Comparison of ENCODE assay signal across 15 cellular contexts in the genomic region with DNA sequence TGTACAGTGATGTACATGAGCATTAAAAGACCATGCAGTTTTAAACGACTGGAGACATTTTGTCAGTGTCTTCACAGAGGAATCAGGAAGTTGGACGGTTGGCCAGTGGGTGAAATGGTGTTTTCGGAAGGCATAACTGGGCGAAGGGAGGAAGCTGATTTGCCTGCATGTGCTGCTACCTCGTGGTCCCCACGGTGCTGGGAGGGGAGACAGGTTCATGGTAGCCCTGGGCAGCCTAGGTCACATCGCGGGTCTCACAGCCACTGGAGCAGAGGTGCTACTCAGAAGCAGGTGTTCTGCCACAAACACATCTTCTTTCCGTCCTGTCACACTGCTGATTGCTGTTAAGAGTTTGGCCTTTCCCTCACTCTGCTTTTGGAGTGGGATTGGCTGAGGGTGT. TPM values are rescaled to one million over a fixed set of nuclear protein-coding genes. Genes with fewer than 3 reads are reported as not detected.
DNase-seq lines count a peak whose midpoint lies in the region; ATAC-seq and TF ChIP-seq lines count a peak whose summit lies in the region.
"Had no signal": no experiment of that assay in that cellular context is flagged by ENCODE, and none has a peak within 500 bp of the region (broad histone marks: within the 10 kb centered on the region; RNA-seq: fewer than 3 reads in every experiment).

No MANE protein-coding gene starts in this region.

- H3K4me2 ChIP-seq in H9 (ENCODE audit: insufficient read depth, insufficient read length, low read length): no peak overlapping the region

- no peak for ATAC-seq in left ventricle myocardium superior
- ATAC-seq in activated naive CD8-positive, alpha-beta T cell treated with anti-CD3 and anti-CD28 coated beads, Interleukin-2, amount 50 U/mL, for 24 hours: no peak
- ATAC-seq in upper lobe of right lung: peak; percentile 64
- no peak for ATAC-seq in GM19023 (IDR thresholded peaks at IDR 0.05; ENCODE audit: unreplicated experiment)
- no peak for ATAC-seq in HG02642 (IDR thresholded peaks at IDR 0.05; ENCODE audit: poor library complexity, unreplicated experiment)
- ATAC-seq: gastroesophageal sphincter had no signal

- H4K5ac ChIP-seq in H9 (ENCODE audit: insufficient read length, low read depth, low read length): no peak overlapping the region

- peaks cover 15 to 31% of the 10 kb centered on the region in 2 experiments for H3K4me1 Mint-ChIP-seq in H9
- H3K4me1 Mint-ChIP-seq in activated naive CD8-positive, alpha-beta T cell treated with anti-CD3 and anti-CD28 coated beads, Interleukin-2, amount 50 U/mL, for 24 hours: peaks cover 75% of the 10 kb centered on the region

- H2BK15ac ChIP-seq in H9 (ENCODE audit: low read depth, low read length): no peak overlapping the region

- no peak overlapping the region for H3K27ac ChIP-seq in H9 (ENCODE audit: insufficient read length, low read depth, low read length)
- H3K27ac ChIP-seq in upper lobe of right lung: no peak overlapping the region
- H3K27ac ChIP-seq: gastroesophageal sphincter had no signal

- peaks cover 3 to 8% (median 5%) of the 10 kb centered on the region in 3 experiments; a peak in 5 of 7 replicates for H3K36me3 Mint-ChIP-seq in H9 (ENCODE audit: insufficient read depth in 1 of 3, low read depth in 3 of 3)
- peaks cover 14% of the 10 kb centered on the region for H3K36me3 Mint-ChIP-seq in activated naive CD8-positive, alpha-beta T cell treated with anti-CD3 and anti-CD28 coated beads, Interleukin-2, amount 50 U/mL, for 24 hours (ENCODE audit: low read depth)

- intact Hi-C loops in cardiac septum (cut with DNase I): no loop called here
- intact Hi-C loops in left ventricle myocardium superior (cut with micrococcal nuclease): no loop called here
- intact Hi-C loops in upper lobe of right lung (cut with DNase I): no loop called here

- H3K9me3 Mint-ChIP-seq in H9: no peaks in the 10 kb centered on the region
- no peaks in the 10 kb centered on the region for H3K9me3 Mint-ChIP-seq in activated naive CD8-positive, alpha-beta T cell treated with anti-CD3 and anti-CD28 coated beads, Interleukin-2, amount 50 U/mL, for 24 hours

- no peak overlapping the region for H2BK12ac ChIP-seq in H9 (ENCODE audit: insufficient read length, low read depth, low read length)

- H3K36me3 ChIP-seq in upper lobe of right lung: no peaks in the 10 kb centered on the region
- H3K36me3 ChIP-seq: gastroesophageal sphincter had no signal

- no peak overlapping the region for H2BK20ac ChIP-seq in H9 (ENCODE audit: low read depth, low read length, poor library complexity, severe bottlenecking)

- H3K27ac Mint-ChIP-seq in H9: peak overlapping the region in 2 of 3 experiments; percentile 8 to 42; a peak in 4 of 7 replicates
- peak overlapping the region; percentile 86 for H3K27ac Mint-ChIP-seq in activated naive CD8-positive, alpha-beta T cell treated with anti-CD3 and anti-CD28 coated beads, Interleukin-2, amount 50 U/mL, for 24 hours

- no peak overlapping the region for H2AK5ac ChIP-seq in H9 (ENCODE audit: insufficient read length, low read length)

- no peak overlapping the region for H3K14ac ChIP-seq in H9 (ENCODE audit: insufficient read depth, low read length)

- H3K56ac ChIP-seq in H9 (ENCODE audit: insufficient read length, low read depth, low read length): no peak overlapping the region

- no peak overlapping the region for H3K4ac ChIP-seq in H9 (ENCODE audit: low read depth, low read length)

- H3K23me2 ChIP-seq in H9 (ENCODE audit: insufficient read length, low read depth, low read length, poor library complexity, severe bottlenecking): no peaks in the 10 kb centered on the region

- no peak overlapping the region for H3K9ac ChIP-seq in H9 (ENCODE audit: extremely low read depth, insufficient read length, low read length)

- peaks cover 10% of the 10 kb centered on the region; the same call in 1 of the 2 replicates for H3K79me2 ChIP-seq in H9 (ENCODE audit: insufficient read depth, low read length)

- H3T11ph ChIP-seq in H9 (ENCODE audit: low read length): no peak overlapping the region

- H3K9me3 ChIP-seq in H9 (ENCODE audit: control insufficient read depth, low read depth, low read length) (no peaks in the 10 kb centered on the region), upper lobe of right lung (no peaks in the 10 kb centered on the region)
- H3K9me3 ChIP-seq: gastroesophageal sphincter had no signal

- H3K4me1 ChIP-seq in H9 (ENCODE audit: insufficient read depth, low read length): no peaks in the 10 kb centered on the region
- peaks cover 10% of the 10 kb centered on the region for H3K4me1 ChIP-seq in upper lobe of right lung

- no peak for TF ChIP-seq CTCF in H9 (conservative IDR thresholded peaks at IDR 0.05)
- TF ChIP-seq CTCF in upper lobe of right lung (IDR thresholded peaks at IDR 0.05): no peak

- H3K4me3 ChIP-seq in upper lobe of right lung: no peak overlapping the region
- H3K4me3 ChIP-seq: gastroesophageal sphincter had no signal

- no peak overlapping the region for H2AFZ ChIP-seq in H9 (ENCODE audit: low read length)

- H3K27me3 ChIP-seq in H9 (ENCODE audit: insufficient read depth, low read length) (no peaks in the 10 kb centered on the region), upper lobe of right lung (no peaks in the 10 kb centered on the region)
- H3K27me3 ChIP-seq: gastroesophageal sphincter had no signal

- no peak overlapping the region for H3K23ac ChIP-seq in H9 (ENCODE audit: insufficient read length, low read depth, low read length)

- H3K18ac ChIP-seq in H9 (ENCODE audit: insufficient read length, low read depth, low read length): no peak overlapping the region

- H2BK5ac ChIP-seq in H9 (ENCODE audit: insufficient read length, low read length): no peak overlapping the region

- no peak overlapping the region for H4K91ac ChIP-seq in H9 (ENCODE audit: insufficient read length, low read depth, low read length)

- H4K20me1 ChIP-seq in H9 (ENCODE audit: control insufficient read depth, insufficient read depth, insufficient read length): no peaks in the 10 kb centered on the region

- H3K4me3 Mint-ChIP-seq in H9: no peak overlapping the region
- no peak overlapping the region for H3K4me3 Mint-ChIP-seq in activated naive CD8-positive, alpha-beta T cell treated with anti-CD3 and anti-CD28 coated beads, Interleukin-2, amount 50 U/mL, for 24 hours

- no peak overlapping the region for H2BK120ac ChIP-seq in H9 (ENCODE audit: low read depth, low read length, poor library complexity, severe bottlenecking)

- no peaks in the 10 kb centered on the region for H3K27me3 Mint-ChIP-seq in H9 (ENCODE audit: low read depth)
- no peaks in the 10 kb centered on the region for H3K27me3 Mint-ChIP-seq in activated naive CD8-positive, alpha-beta T cell treated with anti-CD3 and anti-CD28 coated beads, Interleukin-2, amount 50 U/mL, for 24 hours

- H4K8ac ChIP-seq in H9 (replicated peaks; ENCODE audit: insufficient read length, low read depth, low read length): no peak overlapping the region

- no CpG with 5 or more reads among the region's 9 CpGs for WGBS in H9 (ENCODE audit: extremely low coverage, insufficient read length, low lambda C conversion rate)

- peaks cover 3% of the 10 kb centered on the region for H3K79me1 ChIP-seq in H9 (ENCODE audit: insufficient read depth, low read depth, low read length, poor library complexity, severe bottlenecking)

- DNase-seq in cardiac septum (ENCODE audit: low spot score) (peak; percentile 77), left ventricle myocardium superior (no peak), H9 (no peak), upper lobe of right lung (peak; percentile 66), NCI-H82 (lab: John Stamatoyannopoulos, UW) (no peak)
- no peak for DNase-seq in activated naive CD8-positive, alpha-beta T cell treated with anti-CD3 and anti-CD28 coated beads, Interleukin-2, amount 50 U/mL, for 24 hours
- DNase-seq: activated CD4-positive, CD25-positive, alpha-beta regulatory T cell; NCI-H1694 treated with DMSO at 0.1 percent for 48 hours; NCI-H526 treated with DMSO at 0.1 percent for 48 hours; retina; SIG-M5; stimulated activated CD4-positive, alpha-beta T cell treated with anti-CD3 and anti-CD28 coated beads, Interleukin-2, amount 100 ng/mL, for 48 hours had no signal

RNA-seq across cellular contexts. Expression of gene HIVEP1, which starts 35.2 kb away (rescaled TPM):
- total RNA-seq in cardiac septum (17.8 TPM), left ventricle myocardium superior (13.4 TPM), H9 (2021) (36.5 and 44.2 TPM in 2 replicates), upper lobe of right lung (25.7 TPM)

Comparison
In these comparisons a context has a peak if more than half of its experiments do, and no peak if none do; other contexts are left out.
1. DNase-seq: peak in cardiac septum (single experiment) and upper lobe of right lung (single experiment); none in left ventricle myocardium superior (single experiment), H9 (single experiment), activated naive CD8-positive, alpha-beta T cell treated with anti-CD3 and anti-CD28 coated beads, Interleukin-2, amount 50 U/mL, for 24 hours (single experiment) and NCI-H82 (single experiment).